In the genomic region with DNA sequence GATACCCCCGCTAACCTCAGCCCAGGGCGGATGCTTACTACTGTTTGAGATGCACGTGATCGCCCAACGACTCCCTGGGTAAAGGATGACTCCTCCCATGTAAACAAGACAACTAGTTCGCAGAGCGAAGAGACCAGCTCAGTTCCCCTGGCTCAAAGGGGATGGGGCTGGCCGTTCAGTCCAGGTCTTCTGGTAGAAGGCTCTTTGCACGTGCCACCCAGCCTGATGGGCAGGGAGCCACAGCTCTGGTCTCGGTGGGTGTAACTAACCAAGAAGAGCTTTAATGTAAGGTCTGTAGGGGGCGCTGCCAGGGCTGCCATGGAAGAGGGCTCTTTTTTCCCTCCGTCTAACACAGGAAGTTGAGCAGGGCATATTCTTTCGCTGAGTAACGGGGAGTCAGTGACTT, we compare ENCODE assay signal across 9 cellular contexts. TPM values are rescaled to one million over a fixed set of nuclear protein-coding genes. Genes with fewer than 3 reads are reported as not detected.
DNase-seq lines count a peak whose midpoint lies in the region; ATAC-seq and TF ChIP-seq lines count a peak whose summit lies in the region.
"Had no signal": no experiment of that assay in that cellular context is flagged by ENCODE, and none has a peak within 500 bp of the region (broad histone marks: within the 10 kb centered on the region; RNA-seq: fewer than 3 reads in every experiment).

No MANE protein-coding gene starts in this region.

- CTCF ChIA-PET in activated CD8-positive, alpha-beta T cell treated with anti-CD3 and anti-CD28 coated beads, Interleukin-2, amount 10 ng/mL, durations not matched to agents 7 days and 5 days (lab: Charles Lee), result interaction anchor here (0.7 to 3.7 kb wide), 16 partner anchors 8 to 334 kb away, joined by 3 to 36 read pairs (median 4); a partner anchor contains a TSS

- peaks cover 0 to 7% (median 0%) of the 10 kb centered on the region in 4 donors for H3K9me3 ChIP-seq in tibial nerve
- H3K9me3 ChIP-seq in gastroesophageal sphincter, result peaks cover 0 to 6% (median 0%) of the 10 kb centered on the region in 3 donors
- H3K9me3 ChIP-seq: neutrophil had no signal

- ATAC-seq in activated CD8-positive, alpha-beta T cell treated with anti-CD3 and anti-CD28 coated beads, Interleukin-2, amount 10 ng/mL, durations not matched to agents 7 days and 5 days, result peak; percentile 86
- ATAC-seq in GM18520 (IDR thresholded peaks at IDR 0.05; ENCODE audit: unreplicated experiment) (no peak), gastroesophageal sphincter (no peak)

- peaks cover 0 to 5% (median 0%) of the 10 kb centered on the region in 4 donors for H3K4me1 ChIP-seq in tibial nerve
- H3K4me1 ChIP-seq in gastroesophageal sphincter, result no peaks in the 10 kb centered on the region

- H3K27me3 ChIP-seq in tibial nerve, result no peaks in the 10 kb centered on the region
- no peaks in the 10 kb centered on the region for H3K27me3 ChIP-seq in gastroesophageal sphincter

- POLR2A ChIA-PET in activated CD8-positive, alpha-beta T cell treated with anti-CD3 and anti-CD28 coated beads, Interleukin-2, amount 10 ng/mL, durations not matched to agents 7 days and 5 days (lab: Charles Lee), result interaction anchor here (1.2 to 2.1 kb wide), 2 partner anchors 13 to 49 kb away, joined by 4 to 7 read pairs; a partner anchor contains a TSS

- no peak for TF ChIP-seq EP300 in tibial nerve (IDR thresholded peaks at IDR 0.05)
- no peak for TF ChIP-seq EP300 in gastroesophageal sphincter (IDR thresholded peaks at IDR 0.05)

- H3K36me3 ChIP-seq in tibial nerve, result no peaks in the 10 kb centered on the region
- H3K36me3 ChIP-seq in gastroesophageal sphincter, result no peaks in the 10 kb centered on the region
- H3K36me3 ChIP-seq: neutrophil had no signal

- peaks cover 25% of the 10 kb centered on the region for H3K27me3 Mint-ChIP-seq in activated CD8-positive, alpha-beta T cell treated with anti-CD3 and anti-CD28 coated beads, Interleukin-2, amount 10 ng/mL, durations not matched to agents 7 days and 5 days (ENCODE audit: low read depth)

- peaks cover 15% of the 10 kb centered on the region for H3K4me1 Mint-ChIP-seq in activated CD8-positive, alpha-beta T cell treated with anti-CD3 and anti-CD28 coated beads, Interleukin-2, amount 10 ng/mL, durations not matched to agents 7 days and 5 days (ENCODE audit: low read depth)

- H3K36me3 Mint-ChIP-seq in activated CD8-positive, alpha-beta T cell treated with anti-CD3 and anti-CD28 coated beads, Interleukin-2, amount 10 ng/mL, durations not matched to agents 7 days and 5 days (ENCODE audit: low read depth), result no peaks in the 10 kb centered on the region

- no peaks in the 10 kb centered on the region for H3K9me3 Mint-ChIP-seq in activated CD8-positive, alpha-beta T cell treated with anti-CD3 and anti-CD28 coated beads, Interleukin-2, amount 10 ng/mL, durations not matched to agents 7 days and 5 days (ENCODE audit: insufficient read depth)

- H3K27ac Mint-ChIP-seq in activated CD8-positive, alpha-beta T cell treated with anti-CD3 and anti-CD28 coated beads, Interleukin-2, amount 10 ng/mL, durations not matched to agents 7 days and 5 days, result peak overlapping the region; percentile 77

- DNase-seq in M059J (ENCODE audit: low read depth) (peak; percentile 24), fibroblast of mammary gland (ENCODE audit: low read depth) (peak; percentile 5), tibial nerve (ENCODE audit: low spot score in 2 of 2) (no peak)
- DNase-seq in activated CD8-positive, alpha-beta T cell treated with anti-CD3 and anti-CD28 coated beads, Interleukin-2, amount 10 ng/mL, durations not matched to agents 7 days and 5 days, result peak; percentile 61
- DNase-seq in stimulated activated CD8-positive, alpha-beta memory T cell treated with anti-CD3 and anti-CD28 coated beads, Interleukin-7, amount 100 ng/mL, for 4 hours (ENCODE audit: low read depth in 2 of 2), result peak; percentile 16 to 28
- DNase-seq: NCI-H524 had no signal

- peak overlapping the region; percentile 68 for H3K4me3 Mint-ChIP-seq in activated CD8-positive, alpha-beta T cell treated with anti-CD3 and anti-CD28 coated beads, Interleukin-2, amount 10 ng/mL, durations not matched to agents 7 days and 5 days

- H3K4me3 ChIP-seq in fibroblast of mammary gland (ENCODE audit: control insufficient read depth, low read depth, low read length) (no peak overlapping the region), tibial nerve (no peak overlapping the region), gastroesophageal sphincter (no peak overlapping the region)

- TF ChIP-seq CTCF in fibroblast of mammary gland (conservative IDR thresholded peaks at IDR 0.05; ENCODE audit: control insufficient read depth, insufficient read depth, low read depth, low read length) (peak; percentile 13), tibial nerve (IDR thresholded peaks at IDR 0.05) (no peak), gastroesophageal sphincter (IDR thresholded peaks at IDR 0.05) (no peak)

- no peak for TF ChIP-seq POLR2A in tibial nerve (IDR thresholded peaks at IDR 0.05)
- no peak for TF ChIP-seq POLR2A in gastroesophageal sphincter (IDR thresholded peaks at IDR 0.05)

- no peak overlapping the region for H3K27ac ChIP-seq in tibial nerve
- H3K27ac ChIP-seq in gastroesophageal sphincter, result no peak overlapping the region
- H3K27ac ChIP-seq: neutrophil had no signal

- WGBS in tibial nerve, 2 donors, result 47 to 60% methylated on average over 14 of the region's 14 CpGs
- WGBS in gastroesophageal sphincter (ENCODE audit: low coverage in 1 of 2), 2 donors, result 56 to 69% methylated on average over 7 to 9 of the region's 14 CpGs

RNA-seq across cellular contexts. Expression of a gene that starts 49.4 kb away (rescaled TPM):
- total RNA-seq in M059J (2014; rRNA removed; shearing (Covaris generic)), result 230 and 254 TPM in 2 replicates
- total RNA-seq in activated CD8-positive, alpha-beta T cell treated with anti-CD3 and anti-CD28 coated beads, Interleukin-2, amount 10 ng/mL, durations not matched to agents 7 days and 5 days, result 100 to 1,000 TPM; 139 to 145 TPM
- total RNA-seq in tibial nerve (100 to 1,000 TPM in 2 of 4 donors, 10 to 100 TPM in 2; 91.5 to 117 (median 99.5) TPM), gastroesophageal sphincter (100 to 1,000 TPM in 2 of 4 donors, 10 to 100 TPM in 2; 77.4 to 147 (median 95.6) TPM)

Comparison
In these comparisons a context has a peak if more than half of its experiments do, and no peak if none do; other contexts are left out.
1. DNase-seq: peak in M059J (single experiment), activated CD8-positive, alpha-beta T cell treated with anti-CD3 and anti-CD28 coated beads, Interleukin-2, amount 10 ng/mL, durations not matched to agents 7 days and 5 days (single experiment), fibroblast of mammary gland (single experiment) and stimulated activated CD8-positive, alpha-beta memory T cell treated with anti-CD3 and anti-CD28 coated beads, Interleukin-7, amount 100 ng/mL, for 4 hours (2 of 2); none in tibial nerve (0 of 2).